ENCODE assay signal across 10 cellular contexts in genomic region chr1:20255666-20256065, GRCh38. TPM values are rescaled to one million over a fixed set of nuclear protein-coding genes. Genes with fewer than 3 reads are reported as not detected.
A peak's percentile ranks its signal among the peaks of the same experiment; 100 is the strongest.
DNase-seq lines count a peak whose midpoint lies in the region; ATAC-seq and TF ChIP-seq lines count a peak whose summit lies in the region.
"Had no signal": no experiment of that assay in that cellular context is flagged by ENCODE, and none has a peak within 500 bp of the region (broad histone marks: within the 10 kb centered on the region; RNA-seq: fewer than 3 reads in every experiment).

No MANE protein-coding gene starts in this region.

- H3K9me3 Mint-ChIP-seq in CD4-positive, alpha-beta T cell: no peaks in the 10 kb centered on the region

- no peak overlapping the region for H3K27ac ChIP-seq in fibroblast of lung (ENCODE audit: insufficient read depth, low read length)
- H3K27ac ChIP-seq in CD4-positive, alpha-beta T cell (ENCODE audit: low read depth, low read length): no peak overlapping the region

- CTCF ChIA-PET in CD4-positive, alpha-beta T cell (lab: Charles Lee): no interaction called here

- POLR2A ChIA-PET in CD4-positive, alpha-beta T cell (lab: Charles Lee): no interaction called here

- no peak for TF ChIP-seq CTCF in fibroblast of lung (conservative IDR thresholded peaks at IDR 0.05 in 1 of 2, IDR thresholded peaks at IDR 0.05 in 1 of 2; ENCODE audit: low read depth in 1 of 2, low read length in 2 of 2)
- TF ChIP-seq CTCF in CD4-positive, alpha-beta T cell (IDR thresholded peaks at IDR 0.05): no peak

- H3K79me2 ChIP-seq in fibroblast of lung (ENCODE audit: control insufficient read depth, insufficient read depth, low read length): no peaks in the 10 kb centered on the region

- no peak overlapping the region for H3K4me3 Mint-ChIP-seq in CD4-positive, alpha-beta T cell

- H3K27ac Mint-ChIP-seq in CD4-positive, alpha-beta T cell: no peak overlapping the region

- H4K20me1 ChIP-seq in fibroblast of lung (ENCODE audit: control insufficient read depth, extremely low read depth, insufficient read depth, low read length): no peaks in the 10 kb centered on the region

- no peaks in the 10 kb centered on the region for H3K36me3 Mint-ChIP-seq in CD4-positive, alpha-beta T cell (ENCODE audit: low read depth)

- H3K4me1 Mint-ChIP-seq in CD4-positive, alpha-beta T cell (ENCODE audit: low read depth): no peaks in the 10 kb centered on the region

- DNase-seq in stimulated activated CD4-positive, alpha-beta T cell treated with anti-CD3 and anti-CD28 coated beads, Interleukin-15, amount 100 ng/mL, for 24 hours: peak; percentile 25
- no peak for DNase-seq in stimulated activated CD4-positive, alpha-beta T cell treated with anti-CD3 and anti-CD28 coated beads, Interleukin-2, amount 100 ng/mL, for 48 hours
- peak; percentile 22 for DNase-seq in OCI-M1 (lab: John Stamatoyannopoulos, UW)
- peak; percentile 82 to 84 for DNase-seq in fibroblast of lung (ENCODE audit: low read depth in 2 of 2)
- no peak for DNase-seq in stimulated activated naive CD4-positive, alpha-beta T cell treated with Interleukin-2 at 50 U/mL for 16 hours (lab: John Stamatoyannopoulos, UW)
- DNase-seq in GF-D8 (lab: John Stamatoyannopoulos, UW): no peak
- no peak for DNase-seq in ureter (ENCODE audit: low spot score)
- no peak for DNase-seq in CD4-positive, alpha-beta T cell
- DNase-seq: amniotic stem cell, RPMI8226 had no signal

- H3K4me2 ChIP-seq in fibroblast of lung (ENCODE audit: extremely low read depth, insufficient read depth, low read length): peak overlapping the region; percentile 23

- no peaks in the 10 kb centered on the region for H3K9me3 ChIP-seq in fibroblast of lung (ENCODE audit: control insufficient read depth, insufficient read depth, low read depth, low read length)
- H3K9me3 ChIP-seq in CD4-positive, alpha-beta T cell (ENCODE audit: control insufficient read depth, low read length): no peaks in the 10 kb centered on the region

- ATAC-seq in CD4-positive, alpha-beta T cell (ENCODE audit: poor library complexity): no peak

- no peaks in the 10 kb centered on the region for H3K36me3 ChIP-seq in fibroblast of lung (ENCODE audit: control insufficient read depth, insufficient read depth, low read length)

- no peak overlapping the region for H3K4me3 ChIP-seq in fibroblast of lung (replicated peaks in 1 of 4; ENCODE audit: control extremely low read depth in 1 of 4, insufficient read depth in 1 of 4, low read depth in 3 of 4, low read length in 4 of 4)

- peaks cover 8% of the 10 kb centered on the region for H3K4me1 ChIP-seq in fibroblast of lung (ENCODE audit: control insufficient read depth, extremely low read depth, insufficient read depth, low read length)

- peaks cover 23% of the 10 kb centered on the region for H3K27me3 Mint-ChIP-seq in CD4-positive, alpha-beta T cell

- no peak overlapping the region for H3K9ac ChIP-seq in fibroblast of lung (ENCODE audit: insufficient read depth, low read length)

- no peaks in the 10 kb centered on the region for H3K27me3 ChIP-seq in fibroblast of lung (ENCODE audit: control insufficient read depth, insufficient read depth, low read length)
- H3K27me3 ChIP-seq in CD4-positive, alpha-beta T cell (ENCODE audit: control insufficient read depth, insufficient read depth, low read length): no peaks in the 10 kb centered on the region

- peak overlapping the region; percentile 29 for H2AFZ ChIP-seq in fibroblast of lung (ENCODE audit: low read length)

- intact Hi-C loops in CD4-positive, alpha-beta T cell (cut with DNase I, micrococcal nuclease): no loop called here

RNA-seq across cellular contexts. Expression of gene VWA5B1, which starts 35.0 kb away (rescaled TPM):
- not detected in 2 replicates for total RNA-seq in fibroblast of lung
- polyA plus RNA-seq in fibroblast of lung: not detected in 2 replicates
- polyA plus RNA-seq in fibroblast of lung (2012): not detected in 2 replicates
- not detected in 2 replicates for polyA minus RNA-seq in fibroblast of lung (ENCODE audit: low replicate concordance)
- 41.9 TPM for total RNA-seq in ureter
- total RNA-seq in CD4-positive, alpha-beta T cell: under 1 TPM; 0.08 TPM

Comparison
In these comparisons a context has a peak if more than half of its experiments do, and no peak if none do; other contexts are left out.
1. DNase-seq: peak in stimulated activated CD4-positive, alpha-beta T cell treated with anti-CD3 and anti-CD28 coated beads, Interleukin-15, amount 100 ng/mL, for 24 hours (single experiment), OCI-M1 (single experiment) and fibroblast of lung (2 of 2); none in stimulated activated CD4-positive, alpha-beta T cell treated with anti-CD3 and anti-CD28 coated beads, Interleukin-2, amount 100 ng/mL, for 48 hours (0 of 2), stimulated activated naive CD4-positive, alpha-beta T cell treated with Interleukin-2 at 50 U/mL for 16 hours (single experiment), GF-D8 (single experiment), ureter (single experiment) and CD4-positive, alpha-beta T cell (0 of 10).
2. RNA of gene VWA5B1, which starts 35.0 kb away (total RNA-seq): 41.9 TPM in ureter (single experiment); 0.08 TPM in CD4-positive, alpha-beta T cell and not detected in fibroblast of lung; every median in the first group is over 10 times any median in the second.